8 cellular contexts compared by ENCODE assay signal in genomic region chr11:102287963-102288744, GRCh38. TPM values are rescaled to one million over a fixed set of nuclear protein-coding genes. Genes with fewer than 3 reads are reported as not detected.
DNase-seq lines count a peak whose midpoint lies in the region; ATAC-seq and TF ChIP-seq lines count a peak whose summit lies in the region.

No MANE protein-coding gene starts in this region.

- H3K36me3 Mint-ChIP-seq in activated T-helper 17 cell treated with anti-CD3 and anti-CD28 coated beads, Interleukin-2, amount 50 U/mL, for 72 hours (ENCODE audit: low read depth), result no peaks in the 10 kb centered on the region
- peaks cover 2% of the 10 kb centered on the region for H3K36me3 Mint-ChIP-seq in progenitor cell of endocrine pancreas (ENCODE audit: insufficient read depth)

- H3K27me3 Mint-ChIP-seq in activated T-helper 17 cell treated with anti-CD3 and anti-CD28 coated beads, Interleukin-2, amount 50 U/mL, for 72 hours, result no peaks in the 10 kb centered on the region
- no peaks in the 10 kb centered on the region for H3K27me3 Mint-ChIP-seq in progenitor cell of endocrine pancreas

- DNase-seq in activated CD4-positive, CD25-positive, alpha-beta regulatory T cell treated with anti-CD3 and anti-CD28 coated beads, Interleukin-2, amount 50 U/mL, for 16 hours (ENCODE audit: low read depth, low spot score), result peak; percentile 4
- DNase-seq in activated CD4-positive, CD25-positive, alpha-beta regulatory T cell (lab: John Stamatoyannopoulos, UW), result no peak
- peak; percentile 83 for DNase-seq in NCI-H69 (lab: John Stamatoyannopoulos, UW)
- no peak for DNase-seq in Right ventricle myocardium superior
- DNase-seq in progenitor cell of endocrine pancreas (ENCODE audit: low spot score, unreplicated experiment), result no peak

- ATAC-seq in GM21381 (IDR thresholded peaks at IDR 0.05; ENCODE audit: unreplicated experiment), result peak; percentile 82
- ATAC-seq in HG03565 (IDR thresholded peaks at IDR 0.05; ENCODE audit: unreplicated experiment), result peak; percentile 86
- ATAC-seq in activated T-helper 17 cell treated with anti-CD3 and anti-CD28 coated beads, Interleukin-2, amount 50 U/mL, for 72 hours (replicated peaks), result peak; percentile 90
- ATAC-seq in Right ventricle myocardium superior (ENCODE audit: poor library complexity), result peak; percentile 92

- peaks cover 4% of the 10 kb centered on the region for H3K4me1 Mint-ChIP-seq in activated T-helper 17 cell treated with anti-CD3 and anti-CD28 coated beads, Interleukin-2, amount 50 U/mL, for 72 hours
- H3K4me1 Mint-ChIP-seq in progenitor cell of endocrine pancreas (ENCODE audit: low read depth), result peaks cover 16% of the 10 kb centered on the region

- H3K4me3 Mint-ChIP-seq in activated T-helper 17 cell treated with anti-CD3 and anti-CD28 coated beads, Interleukin-2, amount 50 U/mL, for 72 hours, result peak overlapping the region; percentile 69
- no peak overlapping the region for H3K4me3 Mint-ChIP-seq in progenitor cell of endocrine pancreas (ENCODE audit: low read depth)

- intact Hi-C loops in Right ventricle myocardium superior (cut with DNase I), result loop anchor here (10.0 kb wide), 1 partner anchor 57 kb away; the partner anchor contains the start of gene BIRC2

- H3K27ac Mint-ChIP-seq in activated T-helper 17 cell treated with anti-CD3 and anti-CD28 coated beads, Interleukin-2, amount 50 U/mL, for 72 hours, result peak overlapping the region; percentile 55
- peak overlapping the region; percentile 26 for H3K27ac Mint-ChIP-seq in progenitor cell of endocrine pancreas

- peak; percentile 79 for TF ChIP-seq CTCF in progenitor cell of endocrine pancreas (IDR thresholded peaks at IDR 0.05; ENCODE audit: unreplicated experiment)

- no peaks in the 10 kb centered on the region for H3K9me3 Mint-ChIP-seq in activated T-helper 17 cell treated with anti-CD3 and anti-CD28 coated beads, Interleukin-2, amount 50 U/mL, for 72 hours
- H3K9me3 Mint-ChIP-seq in progenitor cell of endocrine pancreas (ENCODE audit: low read depth), result no peaks in the 10 kb centered on the region

RNA-seq across cellular contexts. Expression of gene BIRC3, which starts 29.1 kb away (rescaled TPM):
- total RNA-seq in activated T-helper 17 cell treated with anti-CD3 and anti-CD28 coated beads, Interleukin-2, amount 50 U/mL, for 72 hours, result 100 to 1,000 TPM; 124 to 355 TPM
- total RNA-seq in Right ventricle myocardium superior (10.5 TPM), progenitor cell of endocrine pancreas (0.29 and 0.36 TPM in 2 replicates)

RNA-seq across cellular contexts. Expression of gene BIRC2, which starts 58.9 kb away (rescaled TPM):
- 10 to 100 TPM; 27.3 to 60.9 TPM for total RNA-seq in activated T-helper 17 cell treated with anti-CD3 and anti-CD28 coated beads, Interleukin-2, amount 50 U/mL, for 72 hours
- total RNA-seq in Right ventricle myocardium superior (30.4 TPM), progenitor cell of endocrine pancreas (66.3 and 67.2 TPM in 2 replicates)

Comparison
In these comparisons a context has a peak if more than half of its experiments do, and no peak if none do; other contexts are left out.
1. DNase-seq: peak in activated CD4-positive, CD25-positive, alpha-beta regulatory T cell treated with anti-CD3 and anti-CD28 coated beads, Interleukin-2, amount 50 U/mL, for 16 hours (single experiment) and NCI-H69 (single experiment); none in activated CD4-positive, CD25-positive, alpha-beta regulatory T cell (0 of 4), Right ventricle myocardium superior (single experiment) and progenitor cell of endocrine pancreas (single experiment).
2. RNA of gene BIRC3, which starts 29.1 kb away (total RNA-seq): 124 to 355 TPM in activated T-helper 17 cell treated with anti-CD3 and anti-CD28 coated beads, Interleukin-2, amount 50 U/mL, for 72 hours; 10.5 TPM in Right ventricle myocardium superior (single experiment) and 0.29 to 0.36 TPM in progenitor cell of endocrine pancreas; every median in the first group is over 10 times any median in the second.
3. Peak in every context shown above with its lines, with median percentiles within 50 percentile points of each other: ATAC-seq.